In genomic region chr6:107118976-107119375, GRCh38 we compare ENCODE assay signal across 14 cellular contexts. TPM values are rescaled to one million over a fixed set of nuclear protein-coding genes. Genes with fewer than 3 reads are reported as not detected.
DNase-seq lines count a peak whose midpoint lies in the region; ATAC-seq and TF ChIP-seq lines count a peak whose summit lies in the region.
"Had no signal": no experiment of that assay in that cellular context is flagged by ENCODE, and none has a peak within 500 bp of the region (broad histone marks: within the 10 kb centered on the region; RNA-seq: fewer than 3 reads in every experiment).

No MANE protein-coding gene starts in this region.

- H3K9ac ChIP-seq in HUES6 (ENCODE audit: low read length) = no peak overlapping the region

- intact Hi-C loops in uterus (cut with DNase I; ENCODE audit: low total_unique reads) = no loop called here

- H3K4me1 ChIP-seq in HUES6 (ENCODE audit: control insufficient read depth, insufficient read depth, low read length) (peaks cover 28% of the 10 kb centered on the region), uterus (peaks cover 0 to 9% of the 10 kb centered on the region in 2 donors)

- peaks cover 16% of the 10 kb centered on the region for H3K4me1 Mint-ChIP-seq in neural crest cell

- no peak for ATAC-seq in GM18861 (IDR thresholded peaks at IDR 0.05; ENCODE audit: unreplicated experiment)
- ATAC-seq: activated CD4-positive, CD25-positive, alpha-beta regulatory T cell treated with anti-CD3 and anti-CD28 coated beads, Interleukin-2, amount 50 U/mL, for 24 hours had no signal

- DNase-seq in NCI-H510A treated with DMSO at 0.1 percent for 48 hours (lab: John Stamatoyannopoulos, UW) (peak; percentile 19), NCI-H510A (lab: John Stamatoyannopoulos, UW) (no peak), NCI-H69 (lab: John Stamatoyannopoulos, UW) (peak; percentile 92), neural crest cell (ENCODE audit: low read depth, low spot score) (no peak), GM13977 (ENCODE audit: low spot score) (no peak), uterus (no peak)
- DNase-seq: brain microvascular endothelial cell, hippocampal formation, T-helper 1 cell had no signal

- H3K27ac ChIP-seq in HUES6 (ENCODE audit: low read depth, low read length) = peak overlapping the region; percentile 86
- no peak overlapping the region for H3K27ac ChIP-seq in uterus
- H3K27ac ChIP-seq: brain microvascular endothelial cell had no signal

- in situ Hi-C loops in GM13977 (cut with MboI; ENCODE audit: low pct_unique_long_range_greater_than_20kb, low sequenced_read_pairs, unreplicated experiment) = no loop called here

- H3K36me3 ChIP-seq in HUES6 (ENCODE audit: control insufficient read depth, insufficient read depth, low read length) = no peaks in the 10 kb centered on the region
- H3K36me3 ChIP-seq in uterus = no peaks in the 10 kb centered on the region
- H3K36me3 ChIP-seq: brain microvascular endothelial cell had no signal

- H3K4me3 Mint-ChIP-seq in neural crest cell = peak overlapping the region; percentile 23
- H3K4me3 Mint-ChIP-seq: activated naive CD4-positive, alpha-beta T cell treated with anti-CD3 and anti-CD28 coated beads, Interleukin-2, amount 50 U/mL, for 24 hours had no signal

- H3K9me3 ChIP-seq in HUES6 (ENCODE audit: control insufficient read depth, insufficient read depth, low read depth, low read length) (no peaks in the 10 kb centered on the region), uterus (no peaks in the 10 kb centered on the region)

- no peaks in the 10 kb centered on the region for H3K36me3 Mint-ChIP-seq in neural crest cell (ENCODE audit: low read depth)
- H3K36me3 Mint-ChIP-seq: activated naive CD4-positive, alpha-beta T cell treated with anti-CD3 and anti-CD28 coated beads, Interleukin-2, amount 50 U/mL, for 24 hours had no signal

- H3K27ac Mint-ChIP-seq in neural crest cell (ENCODE audit: unreplicated experiment) = no peak overlapping the region
- H3K27ac Mint-ChIP-seq: activated naive CD4-positive, alpha-beta T cell treated with anti-CD3 and anti-CD28 coated beads, Interleukin-2, amount 50 U/mL, for 24 hours; progenitor cell of endocrine pancreas had no signal

- TF ChIP-seq CTCF in neural crest cell (conservative IDR thresholded peaks at IDR 0.05) = no peak
- TF ChIP-seq CTCF in GM13977 (IDR thresholded peaks at IDR 0.05; ENCODE audit: extremely low read depth, insufficient read depth, missing control alignments) = no peak
- no peak for TF ChIP-seq CTCF in uterus (IDR thresholded peaks at IDR 0.05)

- peaks cover 6% of the 10 kb centered on the region for H3K27me3 Mint-ChIP-seq in neural crest cell (ENCODE audit: low read depth)
- H3K27me3 Mint-ChIP-seq: progenitor cell of endocrine pancreas had no signal

- H3K27me3 ChIP-seq in HUES6 (ENCODE audit: control insufficient read depth, insufficient read depth, low read length) (no peaks in the 10 kb centered on the region), uterus (no peaks in the 10 kb centered on the region)
- H3K27me3 ChIP-seq: brain microvascular endothelial cell had no signal

- no peak for TF ChIP-seq POLR2A in uterus (IDR thresholded peaks at IDR 0.05)

- no peaks in the 10 kb centered on the region for H3K9me3 Mint-ChIP-seq in neural crest cell
- H3K9me3 Mint-ChIP-seq: activated naive CD4-positive, alpha-beta T cell treated with anti-CD3 and anti-CD28 coated beads, Interleukin-2, amount 50 U/mL, for 24 hours had no signal

- H3K4me3 ChIP-seq in HUES6 (ENCODE audit: low read depth, low read length) (no peak overlapping the region), uterus (no peak overlapping the region)

RNA-seq across cellular contexts. Expression of gene BEND3, which starts 3.7 kb away (rescaled TPM):
- total RNA-seq in neural crest cell (24.1 and 24.9 TPM in 2 replicates), uterus (1 to 10 TPM; 1.5 to 9.1 (median 3.4) TPM)

Comparison
In these comparisons a context has a peak if more than half of its experiments do, and no peak if none do; other contexts are left out.
1. DNase-seq: peak in NCI-H510A treated with DMSO at 0.1 percent for 48 hours (single experiment) and NCI-H69 (single experiment); none in NCI-H510A (single experiment), neural crest cell (single experiment), GM13977 (single experiment) and uterus (0 of 2).